ENCODE assay signal across 17 cellular contexts in the genomic region with DNA sequence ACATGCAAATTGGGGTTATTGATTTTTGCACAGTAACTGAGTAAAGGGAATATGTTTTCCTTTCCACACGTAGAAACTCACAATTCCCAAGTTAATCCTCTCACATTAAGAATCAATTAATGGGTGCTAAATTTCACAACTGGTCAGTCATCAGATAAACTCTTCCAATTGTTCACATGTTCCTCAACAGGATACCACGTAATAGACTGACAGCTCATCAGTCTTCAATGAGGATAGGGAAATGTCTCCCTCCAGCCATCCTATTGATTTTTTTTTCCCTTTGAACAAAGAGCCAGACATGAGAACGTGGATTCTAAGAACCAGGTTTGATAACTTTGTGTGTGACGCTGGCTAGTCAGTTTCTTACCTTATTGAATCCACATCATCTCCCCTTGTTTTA. TPM values are rescaled to one million over a fixed set of nuclear protein-coding genes. Genes with fewer than 3 reads are reported as not detected.
DNase-seq lines count a peak whose midpoint lies in the region; ATAC-seq and TF ChIP-seq lines count a peak whose summit lies in the region.
"Had no signal": no experiment of that assay in that cellular context is flagged by ENCODE, and none has a peak within 500 bp of the region (broad histone marks: within the 10 kb centered on the region; RNA-seq: fewer than 3 reads in every experiment).

No MANE protein-coding gene starts in this region.

- H3K4me3 Mint-ChIP-seq in glutamatergic neuron (ENCODE audit: unreplicated experiment) (peak overlapping the region; percentile 73), type B pancreatic cell (no peak overlapping the region)
- H3K4me3 Mint-ChIP-seq in activated naive CD8-positive, alpha-beta T cell treated with anti-CD3 and anti-CD28 coated beads, Interleukin-2, amount 50 U/mL, for 24 hours, result no peak overlapping the region
- H3K4me3 Mint-ChIP-seq: CD14-positive monocyte, HFFc6 had no signal

- peaks cover 2% of the 10 kb centered on the region for H3K27me3 Mint-ChIP-seq in glutamatergic neuron (ENCODE audit: unreplicated experiment)
- peaks cover 15% of the 10 kb centered on the region for H3K27me3 Mint-ChIP-seq in activated naive CD8-positive, alpha-beta T cell treated with anti-CD3 and anti-CD28 coated beads, Interleukin-2, amount 50 U/mL, for 24 hours
- H3K27me3 Mint-ChIP-seq in type B pancreatic cell, result peaks cover 28% of the 10 kb centered on the region

- TF ChIP-seq CTCF in glutamatergic neuron (IDR thresholded peaks at IDR 0.05; ENCODE audit: partially characterized antibody, unreplicated experiment), result no peak
- no peak for TF ChIP-seq CTCF in foreskin keratinocyte (conservative IDR thresholded peaks at IDR 0.05)
- TF ChIP-seq CTCF in type B pancreatic cell (conservative IDR thresholded peaks at IDR 0.05), result no peak

- no peaks in the 10 kb centered on the region for H3K4me1 ChIP-seq in foreskin keratinocyte

- ATAC-seq in foreskin keratinocyte, result no peak
- ATAC-seq in activated naive CD8-positive, alpha-beta T cell treated with anti-CD3 and anti-CD28 coated beads, Interleukin-2, amount 50 U/mL, for 24 hours, result no peak
- ATAC-seq: SK-N-SH treated with all-trans-retinoic acid at 6 μM for 48 hours had no signal

- H3K4me1 Mint-ChIP-seq in glutamatergic neuron (ENCODE audit: low read depth, unreplicated experiment) (peaks cover 25% of the 10 kb centered on the region), type B pancreatic cell (ENCODE audit: unreplicated experiment) (peaks cover 7% of the 10 kb centered on the region)
- H3K4me1 Mint-ChIP-seq in activated naive CD8-positive, alpha-beta T cell treated with anti-CD3 and anti-CD28 coated beads, Interleukin-2, amount 50 U/mL, for 24 hours, result no peaks in the 10 kb centered on the region
- H3K4me1 Mint-ChIP-seq: CD14-positive monocyte had no signal

- no peaks in the 10 kb centered on the region for H3K36me3 Mint-ChIP-seq in glutamatergic neuron (ENCODE audit: unreplicated experiment)
- no peaks in the 10 kb centered on the region for H3K36me3 Mint-ChIP-seq in activated naive CD8-positive, alpha-beta T cell treated with anti-CD3 and anti-CD28 coated beads, Interleukin-2, amount 50 U/mL, for 24 hours (ENCODE audit: low read depth)
- H3K36me3 Mint-ChIP-seq in type B pancreatic cell, result no peaks in the 10 kb centered on the region
- H3K36me3 Mint-ChIP-seq: CD14-positive monocyte had no signal

- DNase-seq in NCI-H146 (lab: John Stamatoyannopoulos, UW) (peak; percentile 38), NCI-H748 treated with DMSO at 0.1 percent for 48 hours (lab: John Stamatoyannopoulos, UW) (peak; percentile 23), glutamatergic neuron (no peak), foreskin keratinocyte (no peak), GOT3 (lab: John Stamatoyannopoulos, UW) (no peak), type B pancreatic cell (ENCODE audit: extremely low spot score, unreplicated experiment) (no peak)
- DNase-seq in activated naive CD8-positive, alpha-beta T cell treated with anti-CD3 and anti-CD28 coated beads, Interleukin-2, amount 50 U/mL, for 24 hours, result no peak
- DNase-seq: DND-41, HFFc6, IMR-90, RPMI8226, SHP77 treated with DMSO at 0.1 percent for 48 hours had no signal

- H3K9me3 Mint-ChIP-seq in glutamatergic neuron (ENCODE audit: unreplicated experiment), result peaks cover 10% of the 10 kb centered on the region
- H3K9me3 Mint-ChIP-seq in activated naive CD8-positive, alpha-beta T cell treated with anti-CD3 and anti-CD28 coated beads, Interleukin-2, amount 50 U/mL, for 24 hours, result no peaks in the 10 kb centered on the region
- H3K9me3 Mint-ChIP-seq in type B pancreatic cell, result no peaks in the 10 kb centered on the region
- H3K9me3 Mint-ChIP-seq: HFFc6 had no signal

- H3K27ac Mint-ChIP-seq in glutamatergic neuron (ENCODE audit: unreplicated experiment), result peak overlapping the region; percentile 95
- H3K27ac Mint-ChIP-seq in activated naive CD8-positive, alpha-beta T cell treated with anti-CD3 and anti-CD28 coated beads, Interleukin-2, amount 50 U/mL, for 24 hours, result no peak overlapping the region
- H3K27ac Mint-ChIP-seq in type B pancreatic cell, result no peak overlapping the region
- H3K27ac Mint-ChIP-seq: CD14-positive monocyte, HFFc6 had no signal

- no peak overlapping the region for H3K27ac ChIP-seq in foreskin keratinocyte

- H3K27me3 ChIP-seq in foreskin keratinocyte, result peaks cover 27% of the 10 kb centered on the region

RNA-seq across cellular contexts. Expression of a gene that starts 0.8 kb away (rescaled TPM):
- total RNA-seq in glutamatergic neuron (ENCODE audit: unreplicated experiment) (3.0 TPM), foreskin keratinocyte (not detected in 2 replicates), type B pancreatic cell (ENCODE audit: low replicate concordance) (0.38 and 0.99 TPM in 2 replicates)
- polyA plus RNA-seq in foreskin keratinocyte, result not detected in 2 replicates
- total RNA-seq: G401, HFFc6, IMR-90, M059J, NCI-H460 had no signal
- polyA plus RNA-seq: CD14-positive monocyte, IMR-90 had no signal

RNA-seq across cellular contexts. Expression of a gene that starts 30.1 kb away (rescaled TPM):
- 15.2 TPM for total RNA-seq in glutamatergic neuron (ENCODE audit: unreplicated experiment)
- total RNA-seq in foreskin keratinocyte, result 2.3 and 2.8 TPM in 2 replicates
- 0.62 and 0.71 TPM in 2 replicates for polyA plus RNA-seq in foreskin keratinocyte
- 10.1 and 11.1 TPM in 2 replicates for total RNA-seq in type B pancreatic cell (ENCODE audit: low replicate concordance)

Comparison
In these comparisons a context has a peak if more than half of its experiments do, and no peak if none do; other contexts are left out.
1. DNase-seq: peak in NCI-H146 (single experiment) and NCI-H748 treated with DMSO at 0.1 percent for 48 hours (single experiment); none in glutamatergic neuron (single experiment), foreskin keratinocyte (0 of 2), activated naive CD8-positive, alpha-beta T cell treated with anti-CD3 and anti-CD28 coated beads, Interleukin-2, amount 50 U/mL, for 24 hours (single experiment), GOT3 (single experiment) and type B pancreatic cell (single experiment).